Comparison of ENCODE assay signal across 20 cellular contexts in genomic region chr9:134213508-134214394, GRCh38. TPM values are rescaled to one million over a fixed set of nuclear protein-coding genes. Genes with fewer than 3 reads are reported as not detected.
DNase-seq lines count a peak whose midpoint lies in the region; ATAC-seq and TF ChIP-seq lines count a peak whose summit lies in the region.
"Had no signal": no experiment of that assay in that cellular context is flagged by ENCODE, and none has a peak within 500 bp of the region (broad histone marks: within the 10 kb centered on the region; RNA-seq: fewer than 3 reads in every experiment).

No MANE protein-coding gene starts in this region.

- peaks cover 0 to 83% (median 39%) of the 10 kb centered on the region in 4 donors for H3K4me1 ChIP-seq in right lobe of liver

- no peak overlapping the region for H3K4me3 ChIP-seq in H7 (ENCODE audit: insufficient read depth, low read depth, low read length)
- no peak overlapping the region for H3K4me3 ChIP-seq in right lobe of liver

- intact Hi-C loops in right lobe of liver (cut with DNase I) (no loop called here), sciatic nerve (cut with DNase I) (no loop called here)

- H3K36me3 ChIP-seq in H7 (replicated peaks; ENCODE audit: control insufficient read depth, insufficient read depth, low read length) (no peaks in the 10 kb centered on the region), right lobe of liver (no peaks in the 10 kb centered on the region)

- H3K27ac ChIP-seq in angular gyrus (ENCODE audit: low read depth, low read length) = peak overlapping the region; percentile 96
- peak overlapping the region in 2 of 3 donors; percentile 100 for H3K27ac ChIP-seq in right lobe of liver

- H3K9me3 ChIP-seq in right lobe of liver = no peaks in the 10 kb centered on the region

- TF ChIP-seq POLR2A in right lobe of liver (IDR thresholded peaks at IDR 0.05) = no peak

- WGBS in right lobe of liver (ENCODE audit: insufficient coverage, low coverage, low lambda C conversion rate, missing lambda C conversion rate) = 70% methylated on average over 2 of the region's 12 CpGs

- ATAC-seq in right lobe of liver (no peak), sciatic nerve (no peak), HG03432 (IDR thresholded peaks at IDR 0.05; ENCODE audit: unreplicated experiment) (no peak)
- ATAC-seq: CD8-positive, alpha-beta T cell; natural killer cell; stimulated activated memory B cell treated with anti-CD40 and anti-IgM and Interleukin-4, amounts not matched to agents 10 μg/mL and 1 μg/mL and 100 μg/mL, for 72 hours had no signal

- no peak for TF ChIP-seq CTCF in right lobe of liver (IDR thresholded peaks at IDR 0.05)

- H3K27me3 ChIP-seq in H7 (ENCODE audit: control insufficient read depth, insufficient read depth, low read length) = no peaks in the 10 kb centered on the region
- H3K27me3 ChIP-seq in right lobe of liver = no peaks in the 10 kb centered on the region

- DNase-seq in H7 (peak; percentile 43), right lobe of liver (peak; percentile 12 to 47 (median 42)), sciatic nerve (ENCODE audit: low spot score) (peak; percentile 53), NCI-H524 treated with DMSO at 0.1 percent for 48 hours (lab: John Stamatoyannopoulos, UW) (no peak), foreskin melanocyte (no peak)
- no peak for DNase-seq in activated CD4-positive, alpha-beta T cell treated with anti-CD3 and anti-CD28 coated beads for 48 hours
- DNase-seq: CD8-positive, alpha-beta T cell; DMS79 treated with DMSO at 0.1 percent for 48 hours; islet precursor cell; Karpas-422; natural killer cell; NCI-H2081; NCI-H510A treated with DMSO at 0.1 percent for 48 hours; SHP77; T-helper 1 cell had no signal

RNA-seq across cellular contexts. Expression of gene RNU6ATAC, which starts 49.4 kb away (rescaled TPM):
- not detected in 2 replicates for total RNA-seq in H7 (2014; rRNA removed; shearing (Covaris generic))
- total RNA-seq in right lobe of liver (10 to 100 TPM in 4 of 6 experiments, not detected in 2; 17.4 to 91.1 (median 42.6) TPM), sciatic nerve (193 TPM)
- total RNA-seq: fibroblast of villous mesenchyme, HT1080 had no signal

Comparison
In these comparisons a context has a peak if more than half of its experiments do, and no peak if none do; other contexts are left out.
1. DNase-seq: peak in H7 (single experiment), right lobe of liver (3 of 3) and sciatic nerve (single experiment); none in activated CD4-positive, alpha-beta T cell treated with anti-CD3 and anti-CD28 coated beads for 48 hours (single experiment), NCI-H524 treated with DMSO at 0.1 percent for 48 hours (single experiment) and foreskin melanocyte (single experiment).